In genomic region chr7:108314049-108314448, GRCh38 we compare ENCODE assay signal across 6 cellular contexts.
"Had no signal": no experiment of that assay in that cellular context is flagged by ENCODE, and none has a peak within 500 bp of the region (broad histone marks: within the 10 kb centered on the region; RNA-seq: fewer than 3 reads in every experiment).

No MANE protein-coding gene starts in this region.

- H3K9ac ChIP-seq: KMS-11 had no signal

- H3K27ac ChIP-seq: HL-60, KMS-11 had no signal

- H3K4me2 ChIP-seq: KMS-11 had no signal

- FAIRE-seq: HepG2, HTR-8/SVneo had no signal

- DNase-seq: KBM-7, KG1 had no signal

- ATAC-seq: HepG2 had no signal
